ENCODE assay signal across 1 cellular context in genomic region chr16:49158029-49158642, GRCh38.
TF ChIP-seq lines count a peak whose summit lies in the region.

No MANE protein-coding gene starts in this region.

TF ChIP-seq in WTC11, 78 proteins besides CTCF, POLR2A, EP300 and RAD21 (continued from another document and continues in another):
- TF ChIP-seq, protein P1, sequence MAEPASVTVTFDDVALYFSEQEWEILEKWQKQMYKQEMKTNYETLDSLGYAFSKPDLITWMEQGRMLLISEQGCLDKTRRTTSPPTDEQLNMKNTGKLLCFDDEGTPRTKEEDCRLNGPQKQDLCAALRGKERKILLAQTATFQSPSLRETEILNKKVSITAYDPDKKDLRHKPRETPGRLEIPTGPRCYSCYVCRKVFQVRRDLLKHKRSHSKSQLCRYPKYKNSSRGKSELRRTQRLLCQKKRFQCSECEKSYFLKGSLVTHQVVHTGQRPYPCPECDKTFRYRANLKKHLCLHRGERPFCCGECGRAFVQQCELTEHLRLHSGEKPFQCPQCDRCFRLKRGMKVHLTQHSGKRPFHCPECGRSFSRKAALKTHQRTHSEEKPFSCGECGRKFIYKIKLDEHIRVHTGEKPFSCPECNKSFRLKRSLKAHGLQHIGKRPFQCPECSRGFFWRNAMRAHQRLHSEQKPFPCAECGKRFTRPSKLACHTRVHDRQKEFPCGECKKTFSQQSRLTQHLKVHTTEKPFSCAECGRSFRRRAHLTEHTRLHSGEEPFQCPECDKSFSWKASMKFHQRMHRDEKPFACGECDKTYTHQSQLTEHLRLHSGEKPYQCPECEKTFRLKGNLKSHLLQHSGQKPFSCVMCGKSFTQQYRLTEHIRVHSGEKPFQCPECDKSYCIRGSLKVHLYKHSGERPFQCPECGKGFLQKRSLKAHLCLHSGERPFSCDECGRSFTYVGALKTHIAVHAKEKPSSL (CRISPR knock-in tag; conservative IDR thresholded peaks at IDR 0.05), result 0 out of 2 replicates have a peak, but pooled peaks have one; percentile 54
- TF ChIP-seq, protein P2, sequence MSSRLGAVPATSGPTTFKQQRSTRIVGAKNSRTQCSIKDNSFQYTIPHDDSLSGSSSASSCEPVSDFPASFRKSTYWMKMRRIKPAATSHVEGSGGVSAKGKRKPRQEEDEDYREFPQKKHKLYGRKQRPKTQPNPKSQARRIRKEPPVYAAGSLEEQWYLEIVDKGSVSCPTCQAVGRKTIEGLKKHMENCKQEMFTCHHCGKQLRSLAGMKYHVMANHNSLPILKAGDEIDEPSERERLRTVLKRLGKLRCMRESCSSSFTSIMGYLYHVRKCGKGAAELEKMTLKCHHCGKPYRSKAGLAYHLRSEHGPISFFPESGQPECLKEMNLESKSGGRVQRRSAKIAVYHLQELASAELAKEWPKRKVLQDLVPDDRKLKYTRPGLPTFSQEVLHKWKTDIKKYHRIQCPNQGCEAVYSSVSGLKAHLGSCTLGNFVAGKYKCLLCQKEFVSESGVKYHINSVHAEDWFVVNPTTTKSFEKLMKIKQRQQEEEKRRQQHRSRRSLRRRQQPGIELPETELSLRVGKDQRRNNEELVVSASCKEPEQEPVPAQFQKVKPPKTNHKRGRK (CRISPR knock-in tag; IDR thresholded peaks at IDR 0.05; ENCODE audit: borderline replicate concordance), result peak; percentile 85; the same call in 1 of the 2 replicates
- TF ChIP-seq SMAD3 (CRISPR knock-in tag; IDR thresholded peaks at IDR 0.05; ENCODE audit: borderline replicate concordance), result peak; percentile 99
- TF ChIP-seq GTF2I (CRISPR knock-in tag; conservative IDR thresholded peaks at IDR 0.05), result no peak
- TF ChIP-seq ATF3 (CRISPR knock-in tag; conservative IDR thresholded peaks at IDR 0.05), result no peak
- TF ChIP-seq, protein P3, sequence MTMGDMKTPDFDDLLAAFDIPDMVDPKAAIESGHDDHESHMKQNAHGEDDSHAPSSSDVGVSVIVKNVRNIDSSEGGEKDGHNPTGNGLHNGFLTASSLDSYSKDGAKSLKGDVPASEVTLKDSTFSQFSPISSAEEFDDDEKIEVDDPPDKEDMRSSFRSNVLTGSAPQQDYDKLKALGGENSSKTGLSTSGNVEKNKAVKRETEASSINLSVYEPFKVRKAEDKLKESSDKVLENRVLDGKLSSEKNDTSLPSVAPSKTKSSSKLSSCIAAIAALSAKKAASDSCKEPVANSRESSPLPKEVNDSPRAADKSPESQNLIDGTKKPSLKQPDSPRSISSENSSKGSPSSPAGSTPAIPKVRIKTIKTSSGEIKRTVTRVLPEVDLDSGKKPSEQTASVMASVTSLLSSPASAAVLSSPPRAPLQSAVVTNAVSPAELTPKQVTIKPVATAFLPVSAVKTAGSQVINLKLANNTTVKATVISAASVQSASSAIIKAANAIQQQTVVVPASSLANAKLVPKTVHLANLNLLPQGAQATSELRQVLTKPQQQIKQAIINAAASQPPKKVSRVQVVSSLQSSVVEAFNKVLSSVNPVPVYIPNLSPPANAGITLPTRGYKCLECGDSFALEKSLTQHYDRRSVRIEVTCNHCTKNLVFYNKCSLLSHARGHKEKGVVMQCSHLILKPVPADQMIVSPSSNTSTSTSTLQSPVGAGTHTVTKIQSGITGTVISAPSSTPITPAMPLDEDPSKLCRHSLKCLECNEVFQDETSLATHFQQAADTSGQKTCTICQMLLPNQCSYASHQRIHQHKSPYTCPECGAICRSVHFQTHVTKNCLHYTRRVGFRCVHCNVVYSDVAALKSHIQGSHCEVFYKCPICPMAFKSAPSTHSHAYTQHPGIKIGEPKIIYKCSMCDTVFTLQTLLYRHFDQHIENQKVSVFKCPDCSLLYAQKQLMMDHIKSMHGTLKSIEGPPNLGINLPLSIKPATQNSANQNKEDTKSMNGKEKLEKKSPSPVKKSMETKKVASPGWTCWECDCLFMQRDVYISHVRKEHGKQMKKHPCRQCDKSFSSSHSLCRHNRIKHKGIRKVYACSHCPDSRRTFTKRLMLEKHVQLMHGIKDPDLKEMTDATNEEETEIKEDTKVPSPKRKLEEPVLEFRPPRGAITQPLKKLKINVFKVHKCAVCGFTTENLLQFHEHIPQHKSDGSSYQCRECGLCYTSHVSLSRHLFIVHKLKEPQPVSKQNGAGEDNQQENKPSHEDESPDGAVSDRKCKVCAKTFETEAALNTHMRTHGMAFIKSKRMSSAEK (CRISPR knock-in tag; IDR thresholded peaks at IDR 0.05; ENCODE audit: borderline replicate concordance), result 0 out of 2 replicates have a peak, but pooled peaks have one; percentile 36
- TF ChIP-seq, protein P4, sequence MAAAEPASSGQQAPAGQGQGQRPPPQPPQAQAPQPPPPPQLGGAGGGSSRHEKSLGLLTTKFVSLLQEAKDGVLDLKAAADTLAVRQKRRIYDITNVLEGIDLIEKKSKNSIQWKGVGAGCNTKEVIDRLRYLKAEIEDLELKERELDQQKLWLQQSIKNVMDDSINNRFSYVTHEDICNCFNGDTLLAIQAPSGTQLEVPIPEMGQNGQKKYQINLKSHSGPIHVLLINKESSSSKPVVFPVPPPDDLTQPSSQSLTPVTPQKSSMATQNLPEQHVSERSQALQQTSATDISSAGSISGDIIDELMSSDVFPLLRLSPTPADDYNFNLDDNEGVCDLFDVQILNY (CRISPR knock-in tag; IDR thresholded peaks at IDR 0.05), result peak; percentile 50; the same call in 1 of the 2 replicates
- no peak for TF ChIP-seq ELF4 (CRISPR knock-in tag; IDR thresholded peaks at IDR 0.05; ENCODE audit: low read depth)
- peak; percentile 65 for TF ChIP-seq SP1 (CRISPR knock-in tag; conservative IDR thresholded peaks at IDR 0.05)
- peak; percentile 98 for TF ChIP-seq ZNF219 (CRISPR knock-in tag; IDR thresholded peaks at IDR 0.05; ENCODE audit: borderline replicate concordance)
- TF ChIP-seq PREB (CRISPR knock-in tag; IDR thresholded peaks at IDR 0.05; ENCODE audit: borderline replicate concordance), result peak; percentile 97
- peak; percentile 87; the same call in 1 of the 2 replicates for TF ChIP-seq NR3C1 (CRISPR knock-in tag; conservative IDR thresholded peaks at IDR 0.05; ENCODE audit: low read depth)
- TF ChIP-seq, protein P5, sequence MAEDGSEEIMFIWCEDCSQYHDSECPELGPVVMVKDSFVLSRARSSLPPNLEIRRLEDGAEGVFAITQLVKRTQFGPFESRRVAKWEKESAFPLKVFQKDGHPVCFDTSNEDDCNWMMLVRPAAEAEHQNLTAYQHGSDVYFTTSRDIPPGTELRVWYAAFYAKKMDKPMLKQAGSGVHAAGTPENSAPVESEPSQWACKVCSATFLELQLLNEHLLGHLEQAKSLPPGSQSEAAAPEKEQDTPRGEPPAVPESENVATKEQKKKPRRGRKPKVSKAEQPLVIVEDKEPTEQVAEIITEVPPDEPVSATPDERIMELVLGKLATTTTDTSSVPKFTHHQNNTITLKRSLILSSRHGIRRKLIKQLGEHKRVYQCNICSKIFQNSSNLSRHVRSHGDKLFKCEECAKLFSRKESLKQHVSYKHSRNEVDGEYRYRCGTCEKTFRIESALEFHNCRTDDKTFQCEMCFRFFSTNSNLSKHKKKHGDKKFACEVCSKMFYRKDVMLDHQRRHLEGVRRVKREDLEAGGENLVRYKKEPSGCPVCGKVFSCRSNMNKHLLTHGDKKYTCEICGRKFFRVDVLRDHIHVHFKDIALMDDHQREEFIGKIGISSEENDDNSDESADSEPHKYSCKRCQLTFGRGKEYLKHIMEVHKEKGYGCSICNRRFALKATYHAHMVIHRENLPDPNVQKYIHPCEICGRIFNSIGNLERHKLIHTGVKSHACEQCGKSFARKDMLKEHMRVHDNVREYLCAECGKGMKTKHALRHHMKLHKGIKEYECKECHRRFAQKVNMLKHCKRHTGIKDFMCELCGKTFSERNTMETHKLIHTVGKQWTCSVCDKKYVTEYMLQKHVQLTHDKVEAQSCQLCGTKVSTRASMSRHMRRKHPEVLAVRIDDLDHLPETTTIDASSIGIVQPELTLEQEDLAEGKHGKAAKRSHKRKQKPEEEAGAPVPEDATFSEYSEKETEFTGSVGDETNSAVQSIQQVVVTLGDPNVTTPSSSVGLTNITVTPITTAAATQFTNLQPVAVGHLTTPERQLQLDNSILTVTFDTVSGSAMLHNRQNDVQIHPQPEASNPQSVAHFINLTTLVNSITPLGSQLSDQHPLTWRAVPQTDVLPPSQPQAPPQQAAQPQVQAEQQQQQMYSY (CRISPR knock-in tag; IDR thresholded peaks at IDR 0.05), result peak; percentile 51; the same call in 1 of the 2 replicates
- no peak for TF ChIP-seq HMGA2 (CRISPR knock-in tag; IDR thresholded peaks at IDR 0.05)
- peak; percentile 93; the same call in 1 of the 2 replicates for TF ChIP-seq ESRRA (CRISPR knock-in tag; IDR thresholded peaks at IDR 0.05; ENCODE audit: borderline replicate concordance)
- TF ChIP-seq ZNF138 (CRISPR knock-in tag; conservative IDR thresholded peaks at IDR 0.05), result 0 out of 2 replicates have a peak, but pooled peaks have one; percentile 49
- peak; percentile 97 for TF ChIP-seq IRF1 (CRISPR knock-in tag; IDR thresholded peaks at IDR 0.05)
- peak; percentile 95 for TF ChIP-seq TCF7 (CRISPR knock-in tag; IDR thresholded peaks at IDR 0.05; ENCODE audit: low read depth)
- no peak for TF ChIP-seq SOX15 (CRISPR knock-in tag; IDR thresholded peaks at IDR 0.05)
- peak; percentile 96 for TF ChIP-seq ETV6 (CRISPR knock-in tag; IDR thresholded peaks at IDR 0.05)
- TF ChIP-seq ZMAT4 (CRISPR knock-in tag; IDR thresholded peaks at IDR 0.05), result no peak
- TF ChIP-seq RORB (CRISPR knock-in tag; IDR thresholded peaks at IDR 0.05), result no peak
- peak; percentile 84; the same call in 1 of the 2 replicates for TF ChIP-seq CREB1 (CRISPR knock-in tag; IDR thresholded peaks at IDR 0.05)
- TF ChIP-seq HMGXB4 (CRISPR knock-in tag; IDR thresholded peaks at IDR 0.05), result no peak
- peak; percentile 60; the same call in 1 of the 2 replicates for TF ChIP-seq EMX1 (CRISPR knock-in tag; IDR thresholded peaks at IDR 0.05)
- no peak for TF ChIP-seq NFATC4 (CRISPR knock-in tag; IDR thresholded peaks at IDR 0.05)
- TF ChIP-seq JAZF1 (CRISPR knock-in tag; IDR thresholded peaks at IDR 0.05), result no peak
- TF ChIP-seq, protein P6, sequence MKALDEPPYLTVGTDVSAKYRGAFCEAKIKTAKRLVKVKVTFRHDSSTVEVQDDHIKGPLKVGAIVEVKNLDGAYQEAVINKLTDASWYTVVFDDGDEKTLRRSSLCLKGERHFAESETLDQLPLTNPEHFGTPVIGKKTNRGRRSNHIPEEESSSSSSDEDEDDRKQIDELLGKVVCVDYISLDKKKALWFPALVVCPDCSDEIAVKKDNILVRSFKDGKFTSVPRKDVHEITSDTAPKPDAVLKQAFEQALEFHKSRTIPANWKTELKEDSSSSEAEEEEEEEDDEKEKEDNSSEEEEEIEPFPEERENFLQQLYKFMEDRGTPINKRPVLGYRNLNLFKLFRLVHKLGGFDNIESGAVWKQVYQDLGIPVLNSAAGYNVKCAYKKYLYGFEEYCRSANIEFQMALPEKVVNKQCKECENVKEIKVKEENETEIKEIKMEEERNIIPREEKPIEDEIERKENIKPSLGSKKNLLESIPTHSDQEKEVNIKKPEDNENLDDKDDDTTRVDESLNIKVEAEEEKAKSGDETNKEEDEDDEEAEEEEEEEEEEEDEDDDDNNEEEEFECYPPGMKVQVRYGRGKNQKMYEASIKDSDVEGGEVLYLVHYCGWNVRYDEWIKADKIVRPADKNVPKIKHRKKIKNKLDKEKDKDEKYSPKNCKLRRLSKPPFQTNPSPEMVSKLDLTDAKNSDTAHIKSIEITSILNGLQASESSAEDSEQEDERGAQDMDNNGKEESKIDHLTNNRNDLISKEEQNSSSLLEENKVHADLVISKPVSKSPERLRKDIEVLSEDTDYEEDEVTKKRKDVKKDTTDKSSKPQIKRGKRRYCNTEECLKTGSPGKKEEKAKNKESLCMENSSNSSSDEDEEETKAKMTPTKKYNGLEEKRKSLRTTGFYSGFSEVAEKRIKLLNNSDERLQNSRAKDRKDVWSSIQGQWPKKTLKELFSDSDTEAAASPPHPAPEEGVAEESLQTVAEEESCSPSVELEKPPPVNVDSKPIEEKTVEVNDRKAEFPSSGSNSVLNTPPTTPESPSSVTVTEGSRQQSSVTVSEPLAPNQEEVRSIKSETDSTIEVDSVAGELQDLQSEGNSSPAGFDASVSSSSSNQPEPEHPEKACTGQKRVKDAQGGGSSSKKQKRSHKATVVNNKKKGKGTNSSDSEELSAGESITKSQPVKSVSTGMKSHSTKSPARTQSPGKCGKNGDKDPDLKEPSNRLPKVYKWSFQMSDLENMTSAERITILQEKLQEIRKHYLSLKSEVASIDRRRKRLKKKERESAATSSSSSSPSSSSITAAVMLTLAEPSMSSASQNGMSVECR (CRISPR knock-in tag; IDR thresholded peaks at IDR 0.05; ENCODE audit: borderline replicate concordance), result peak; percentile 99
- no peak for TF ChIP-seq ZNF416 (CRISPR knock-in tag; IDR thresholded peaks at IDR 0.05)
- peak; percentile 97 for TF ChIP-seq NFE2L1 (CRISPR knock-in tag; IDR thresholded peaks at IDR 0.05)
- peak; percentile 96 for TF ChIP-seq TEAD1 (CRISPR knock-in tag; IDR thresholded peaks at IDR 0.05)
- no peak for TF ChIP-seq IRF2 (CRISPR knock-in tag; IDR thresholded peaks at IDR 0.05; ENCODE audit: borderline replicate concordance, low read depth)
- TF ChIP-seq ZNF396 (CRISPR knock-in tag; IDR thresholded peaks at IDR 0.05; ENCODE audit: borderline replicate concordance), result peak; percentile 84; the same call in 1 of the 2 replicates
- peak; percentile 91 for TF ChIP-seq NR1H2 (CRISPR knock-in tag; IDR thresholded peaks at IDR 0.05)
